Comparison of ENCODE assay signal across 8 cellular contexts in genomic region chr13:30421093-30422055, GRCh38. TPM values are rescaled to one million over a fixed set of nuclear protein-coding genes. Genes with fewer than 3 reads are reported as not detected.
DNase-seq lines count a peak whose midpoint lies in the region; ATAC-seq, FAIRE-seq and TF ChIP-seq lines count a peak whose summit lies in the region.

No MANE protein-coding gene starts in this region.

- H3K4me1 Mint-ChIP-seq in activated naive CD4-positive, alpha-beta T cell treated with anti-CD3 and anti-CD28 coated beads, Interleukin-2, amount 50 U/mL, for 24 hours = peaks cover 13% of the 10 kb centered on the region

- no peak for TF ChIP-seq CTCF in A549 (IDR thresholded peaks at IDR 0.05)
- TF ChIP-seq CTCF in PC-3 (conservative IDR thresholded peaks at IDR 0.05; ENCODE audit: low read depth, low read length) = no peak
- TF ChIP-seq CTCF in gastroesophageal sphincter (IDR thresholded peaks at IDR 0.05) = peak in 2 of 4 experiments; percentile 4 to 26
- no peak for TF ChIP-seq CTCF in neural cell (IDR thresholded peaks at IDR 0.05; ENCODE audit: poor library complexity, severe bottlenecking)
- TF ChIP-seq CTCF in upper lobe of left lung (IDR thresholded peaks at IDR 0.05) = no peak

- intact Hi-C loops in PC-3 (cut with micrococcal nuclease) = loop anchor here (1.0 to 5.0 kb wide), 3 partner anchors 39 to 196 kb away; partner anchors contain the start of gene USPL1

- DNase-seq in A549 (ENCODE audit: low read depth in 1 of 2, low spot score in 1 of 2) (peak; percentile 36 to 80), PC-3 (peak; percentile 72), upper lobe of left lung (peak; percentile 83 to 95)

- BruUV-seq in PC-3 (replicated peaks; lab: Mats Ljungman, UMichigan) = TSS peak; percentile 78

- H3F3A ChIP-seq in PC-3 (ENCODE audit: low read length, unreplicated experiment) (no peaks in the 10 kb centered on the region), neural cell (ENCODE audit: insufficient read depth, low read length, poor library complexity, severe bottlenecking) (no peaks in the 10 kb centered on the region)

- peak overlapping the region; percentile 86 to 87 for H3K27ac ChIP-seq in A549
- H3K27ac ChIP-seq in PC-3 (ENCODE audit: low read length) = peak overlapping the region; percentile 42
- peak overlapping the region; percentile 90 to 95 (median 94) for H3K27ac ChIP-seq in gastroesophageal sphincter
- H3K27ac ChIP-seq in neural cell (ENCODE audit: low read length) = no peak overlapping the region
- peak overlapping the region; percentile 92 to 98 (median 95) for H3K27ac ChIP-seq in upper lobe of left lung

- ATAC-seq in A549 = peak; percentile 82 to 91
- peak; percentile 48 for ATAC-seq in GM18498 (IDR thresholded peaks at IDR 0.05; ENCODE audit: unreplicated experiment)
- ATAC-seq in HG03442 (IDR thresholded peaks at IDR 0.05; ENCODE audit: unreplicated experiment) = peak; percentile 31
- ATAC-seq in PC-3 = peak; percentile 78
- peak; percentile 93 for ATAC-seq in gastroesophageal sphincter
- peak; percentile 93 to 94 for ATAC-seq in upper lobe of left lung (ENCODE audit: low FRiP score in 2 of 2)

- no peak overlapping the region for H3K27ac Mint-ChIP-seq in activated naive CD4-positive, alpha-beta T cell treated with anti-CD3 and anti-CD28 coated beads, Interleukin-2, amount 50 U/mL, for 24 hours

- H3K4me3 ChIP-seq in A549 = peak overlapping the region; percentile 52
- peak overlapping the region; percentile 82 for H3K4me3 ChIP-seq in PC-3 (ENCODE audit: low read length)
- H3K4me3 ChIP-seq in gastroesophageal sphincter = peak overlapping the region; percentile 59 to 93
- H3K4me3 ChIP-seq in neural cell (ENCODE audit: low read length) = peak overlapping the region; percentile 58
- peak overlapping the region; percentile 49 to 68 (median 60) for H3K4me3 ChIP-seq in upper lobe of left lung

- TF ChIP-seq EP300 in A549 (IDR thresholded peaks at IDR 0.05) (no peak), gastroesophageal sphincter (IDR thresholded peaks at IDR 0.05) (no peak), neural cell (conservative IDR thresholded peaks at IDR 0.05; ENCODE audit: poor library complexity, severe bottlenecking) (no peak), upper lobe of left lung (IDR thresholded peaks at IDR 0.05) (no peak)

- H2AFZ ChIP-seq in PC-3 (ENCODE audit: low read length) (peak overlapping the region; percentile 97), neural cell (ENCODE audit: low read depth, low read length) (no peak overlapping the region)

- POLR2A ChIA-PET in A549 (lab: Yijun Ruan, JAX) (interaction anchor here (0.7 to 1.6 kb wide), 19 partner anchors 8 to 551 kb away, joined by 3 to 16 read pairs (median 4); partner anchors contain the start of genes KATNAL1 and USPL1), PC-3 (lab: Charles Lee; ENCODE audit: unreplicated experiment) (interaction anchor here (0.6 kb wide), 4 partner anchors 27 to 650 kb away, joined by 3 to 7 read pairs (median 5); no protein-coding TSS in a partner anchor)

- FAIRE-seq in A549 (lab: Jason Lieb, UNC) = no peak

- H3K9ac ChIP-seq in PC-3 (ENCODE audit: low read length) (peak overlapping the region; percentile 62), neural cell (ENCODE audit: low read length) (no peak overlapping the region)

- no peaks in the 10 kb centered on the region for H3K9me3 ChIP-seq in A549
- H3K9me3 ChIP-seq in PC-3 (ENCODE audit: low read length) = no peaks in the 10 kb centered on the region
- H3K9me3 ChIP-seq in gastroesophageal sphincter = no peaks in the 10 kb centered on the region
- no peaks in the 10 kb centered on the region for H3K9me3 ChIP-seq in neural cell (ENCODE audit: low read length)
- no peaks in the 10 kb centered on the region for H3K9me3 ChIP-seq in upper lobe of left lung

- no peaks in the 10 kb centered on the region for H4K20me1 ChIP-seq in PC-3 (ENCODE audit: low read length)
- no peaks in the 10 kb centered on the region for H4K20me1 ChIP-seq in neural cell (ENCODE audit: insufficient read depth)

- H3K9me2 ChIP-seq in PC-3 (replicated peaks; ENCODE audit: low read length) (no peaks in the 10 kb centered on the region), neural cell (ENCODE audit: insufficient read depth, low read length) (no peaks in the 10 kb centered on the region)

- H3K4me2 ChIP-seq in A549 = peak overlapping the region; percentile 82
- peak overlapping the region; percentile 96 for H3K4me2 ChIP-seq in PC-3 (ENCODE audit: low read length)
- H3K4me2 ChIP-seq in neural cell (ENCODE audit: low read length) = no peak overlapping the region

- H3K4me1 ChIP-seq in A549 = peaks cover 10% of the 10 kb centered on the region; the same call in 2 of the 3 replicates
- H3K4me1 ChIP-seq in PC-3 (ENCODE audit: insufficient read depth, low read length) = peaks cover 16% of the 10 kb centered on the region
- peaks cover 2 to 32% (median 4%) of the 10 kb centered on the region in 3 donors for H3K4me1 ChIP-seq in gastroesophageal sphincter
- H3K4me1 ChIP-seq in upper lobe of left lung = peaks cover 5 to 13% (median 10%) of the 10 kb centered on the region in 4 donors

- no peaks in the 10 kb centered on the region for H3K9me3 Mint-ChIP-seq in activated naive CD4-positive, alpha-beta T cell treated with anti-CD3 and anti-CD28 coated beads, Interleukin-2, amount 50 U/mL, for 24 hours

- no peaks in the 10 kb centered on the region for H3K79me2 ChIP-seq in PC-3 (ENCODE audit: low read length)
- no peaks in the 10 kb centered on the region for H3K79me2 ChIP-seq in neural cell (replicated peaks; ENCODE audit: insufficient read depth, low read length)

- peak overlapping the region; percentile 70 for H3K4me3 Mint-ChIP-seq in activated naive CD4-positive, alpha-beta T cell treated with anti-CD3 and anti-CD28 coated beads, Interleukin-2, amount 50 U/mL, for 24 hours

- H3K27me3 ChIP-seq in PC-3 (ENCODE audit: low read length) (no peaks in the 10 kb centered on the region), gastroesophageal sphincter (no peaks in the 10 kb centered on the region), neural cell (ENCODE audit: insufficient read depth, low read depth, low read length) (peaks cover 5% of the 10 kb centered on the region), upper lobe of left lung (no peaks in the 10 kb centered on the region)

- H3K36me3 ChIP-seq in PC-3 (ENCODE audit: low read depth, low read length) (no peaks in the 10 kb centered on the region), gastroesophageal sphincter (no peaks in the 10 kb centered on the region), neural cell (ENCODE audit: insufficient read depth, low read length) (no peaks in the 10 kb centered on the region), upper lobe of left lung (no peaks in the 10 kb centered on the region)

- H3K27me3 Mint-ChIP-seq in activated naive CD4-positive, alpha-beta T cell treated with anti-CD3 and anti-CD28 coated beads, Interleukin-2, amount 50 U/mL, for 24 hours = no peaks in the 10 kb centered on the region

- no peaks in the 10 kb centered on the region for H3K36me3 Mint-ChIP-seq in activated naive CD4-positive, alpha-beta T cell treated with anti-CD3 and anti-CD28 coated beads, Interleukin-2, amount 50 U/mL, for 24 hours

- TF ChIP-seq RAD21 in A549 (conservative IDR thresholded peaks at IDR 0.05 in 1 of 2, IDR thresholded peaks at IDR 0.05 in 1 of 2) = no peak
- no peak for TF ChIP-seq RAD21 in neural cell (conservative IDR thresholded peaks at IDR 0.05)

- CTCF ChIA-PET in A549 (lab: Yijun Ruan, JAX) (interaction anchor here (0.8 kb wide), 1 partner anchor 381 kb away, joined by 3 read pairs; no protein-coding TSS in a partner anchor), PC-3 (lab: Charles Lee) (interaction anchor here (0.6 to 0.7 kb wide), 2 partner anchors 26 to 289 kb away, joined by 3 read pairs; no protein-coding TSS in a partner anchor)

- 13% methylated on average over 18 of the region's 53 CpGs for WGBS in A549 (ENCODE audit: missing lambda C conversion rate)
- whole genome bisulfite sequencing in gastroesophageal sphincter (ENCODE audit: low coverage in 1 of 2), 2 donors = 0 to 8% methylated on average over 3 to 14 of the region's 53 CpGs
- WGBS in upper lobe of left lung, 2 donors = 2 to 10% methylated on average over 26 to 28 of the region's 53 CpGs

- peak; percentile 36 for TF ChIP-seq POLR2A in A549 (IDR thresholded peaks at IDR 0.05; ENCODE audit: low read length)
- peak; percentile 83 to 93 for TF ChIP-seq POLR2A in gastroesophageal sphincter (IDR thresholded peaks at IDR 0.05)
- TF ChIP-seq POLR2A in upper lobe of left lung (IDR thresholded peaks at IDR 0.05) = peak in 3 of 4 donors; percentile 60 to 78 (median 61)

TF ChIP-seq in A549, 52 proteins besides CTCF, POLR2A, EP300 and RAD21 (continues in another document):
- TF ChIP-seq ZFP36 (IDR thresholded peaks at IDR 0.05; ENCODE audit: borderline replicate concordance, partially characterized antibody) = no peak

TF ChIP-seq in neural cell, 6 proteins besides CTCF, POLR2A, EP300 and RAD21:
- no peak for TF ChIP-seq TAF1 (IDR thresholded peaks at IDR 0.05; ENCODE audit: low read depth)
- no peak for TF ChIP-seq SMC3 (conservative IDR thresholded peaks at IDR 0.05; ENCODE audit: poor library complexity)
TF ChIP-seq in neural cell: peak in this region for 0.

RNA-seq across cellular contexts. Expression of gene UBE2L5, which starts 0.9 kb away (rescaled TPM):
- 0.48 TPM in 1 of 2 replicates, not detected in the other for polyA plus RNA-seq in A549 (2011; rRNA removed)
- polyA plus RNA-seq in A549 (2012; cell fraction: cytosol; rRNA removed) = not detected in 2 replicates
- polyA plus RNA-seq in A549 (2012; cell fraction: nucleus; rRNA removed) = not detected in 2 replicates
- polyA plus RNA-seq in A549 (2017; fragmentation: RNase III; extraction: RNeasy Plus Mini Kit Qiagen cat#74134 plus additional on column Dnase treatment) = 0.31 to 0.53 TPM (median 0.33 TPM) in 3 replicates
- polyA minus RNA-seq in A549 (2011; rRNA and poly(A)+ RNA removed) = 0.12 TPM in 1 of 2 replicates, not detected in the other
- total RNA-seq in PC-3 (2014; rRNA removed) = not detected in 2 replicates
- under 1 TPM in 1 of 4 donors, not detected in 3; 0.31 TPM for total RNA-seq in gastroesophageal sphincter
- polyA plus RNA-seq in neural cell = not detected in 2 replicates
- not detected in 2 replicates for polyA minus RNA-seq in neural cell
- total RNA-seq in upper lobe of left lung = not detected

RNA-seq across cellular contexts. Expression of gene HMGB1, which starts 44.4 kb away (rescaled TPM):
- 295 and 353 TPM in 2 replicates for polyA plus RNA-seq in A549 (2011; rRNA removed)
- 149 and 172 TPM in 2 replicates for polyA plus RNA-seq in A549 (2012; cell fraction: cytosol; rRNA removed)
- polyA plus RNA-seq in A549 (2012; cell fraction: nucleus; rRNA removed) = 53.3 and 78.4 TPM in 2 replicates
- 613 to 689 TPM (median 641 TPM) in 3 replicates for polyA plus RNA-seq in A549 (2017; fragmentation: RNase III; extraction: RNeasy Plus Mini Kit Qiagen cat#74134 plus additional on column Dnase treatment)
- polyA minus RNA-seq in A549 (2011; rRNA and poly(A)+ RNA removed) = 41.7 and 44.2 TPM in 2 replicates
- 497 and 567 TPM in 2 replicates for total RNA-seq in PC-3 (2014; rRNA removed)
- total RNA-seq in gastroesophageal sphincter = 100 to 1,000 TPM; 255 to 350 (median 337) TPM
- polyA plus RNA-seq in neural cell = 949 and 1,091 TPM in 2 replicates
- polyA minus RNA-seq in neural cell = 250 and 501 TPM in 2 replicates
- 100 to 1,000 TPM; 124 to 300 (median 195) TPM for total RNA-seq in upper lobe of left lung

Comparison
In these comparisons a context has a peak if more than half of its experiments do, and no peak if none do; other contexts are left out.
1. ATAC-seq: peak in every context shown above with its lines; median percentile 94 in upper lobe of left lung; 93 in gastroesophageal sphincter; 86 in A549; 78 in PC-3; 48 in GM18498; 31 in HG03442.
2. POLR2A ChIP-seq: peak in every context shown above with its lines; median percentile 88 in gastroesophageal sphincter; 61 in upper lobe of left lung; 36 in A549.